In the genomic region with DNA sequence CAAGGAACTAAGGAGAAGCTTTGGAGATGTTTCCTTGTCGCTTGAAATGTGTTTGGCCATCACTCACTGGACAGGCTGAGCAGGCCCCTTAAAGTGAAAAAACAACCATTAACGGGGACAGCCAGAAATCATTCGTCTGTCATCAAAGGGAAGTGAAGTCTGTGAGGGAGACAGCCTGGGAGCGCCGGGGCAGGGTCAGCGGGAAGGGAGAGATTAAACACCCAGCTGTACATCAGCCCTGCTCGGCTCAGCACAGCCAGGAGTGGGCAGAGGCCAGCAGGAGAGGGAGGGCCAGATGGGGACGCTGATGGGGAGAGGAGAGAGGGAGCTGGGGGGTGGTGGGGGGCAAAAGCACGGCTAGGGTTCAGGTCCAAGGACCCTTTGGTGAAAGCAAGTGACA, we compare ENCODE assay signal across 21 cellular contexts.
"Had no signal": no experiment of that assay in that cellular context is flagged by ENCODE, and none has a peak within 500 bp of the region (broad histone marks: within the 10 kb centered on the region; RNA-seq: fewer than 3 reads in every experiment).

No MANE protein-coding gene starts in this region.

- H3K9me3 Mint-ChIP-seq: dendritic cell treated with granulocyte-macrophage colony-stimulating factor and Interleukin-4, amounts not matched to agents 40 ng/mL and 50 ng/mL, for 4 days; naive thymus-derived CD4-positive, alpha-beta T cell had no signal

- ATAC-seq: gastroesophageal sphincter; lower lobe of right lung; naive thymus-derived CD4-positive, alpha-beta T cell had no signal

- DNase-seq: esophagus squamous epithelium; foreskin fibroblast; glutamatergic neuron; islet precursor cell; left ventricle myocardium inferior; lower lobe of right lung; mesendoderm; naive thymus-derived CD4-positive, alpha-beta T cell; ovary; sigmoid colon; stimulated activated CD4-positive, alpha-beta T cell treated with anti-CD3 and anti-CD28 coated beads, Interleukin-2, amount 100 ng/mL, for 24 hours; stimulated activated CD4-positive, alpha-beta T cell treated with anti-CD3 and anti-CD28 coated beads, Interleukin-4, amount 100 ng/mL, for 4 hours; stimulated activated naive CD4-positive, alpha-beta T cell; stomach; substantia nigra; transverse colon had no signal

- H3K4me3 ChIP-seq: esophagus squamous epithelium, gastroesophageal sphincter, left ventricle myocardium inferior, lower lobe of right lung, ovary, right atrium auricular region, sigmoid colon, skin epidermis, stomach, thoracic aorta, transverse colon had no signal

- H3K4me1 ChIP-seq: gastroesophageal sphincter, left ventricle myocardium inferior, lower lobe of right lung, right atrium auricular region, sigmoid colon, stomach, transverse colon had no signal

- H3K9me3 ChIP-seq: esophagus squamous epithelium, gastroesophageal sphincter, left ventricle myocardium inferior, lower lobe of right lung, ovary, right atrium auricular region, sigmoid colon, stomach, thoracic aorta, transverse colon had no signal

- H3K27me3 ChIP-seq: esophagus squamous epithelium, ovary, right atrium auricular region, sigmoid colon, transverse colon had no signal

- H3K4me3 Mint-ChIP-seq: dendritic cell treated with granulocyte-macrophage colony-stimulating factor and Interleukin-4, amounts not matched to agents 40 ng/mL and 50 ng/mL, for 4 days had no signal

- H3K36me3 ChIP-seq: esophagus squamous epithelium, gastroesophageal sphincter, left ventricle myocardium inferior, lower lobe of right lung, ovary, right atrium auricular region, sigmoid colon, stomach, thoracic aorta, transverse colon had no signal

- H3K27ac Mint-ChIP-seq: dendritic cell treated with granulocyte-macrophage colony-stimulating factor and Interleukin-4, amounts not matched to agents 40 ng/mL and 50 ng/mL, for 4 days had no signal

- H3K27ac ChIP-seq: esophagus squamous epithelium, gastroesophageal sphincter, left ventricle myocardium inferior, lower lobe of right lung, ovary, right atrium auricular region, sigmoid colon, skin epidermis, stomach, thoracic aorta, transverse colon had no signal

- H3K27me3 Mint-ChIP-seq: dendritic cell treated with granulocyte-macrophage colony-stimulating factor and Interleukin-4, amounts not matched to agents 40 ng/mL and 50 ng/mL, for 4 days had no signal
